23 cellular contexts compared by ENCODE assay signal in the genomic region with DNA sequence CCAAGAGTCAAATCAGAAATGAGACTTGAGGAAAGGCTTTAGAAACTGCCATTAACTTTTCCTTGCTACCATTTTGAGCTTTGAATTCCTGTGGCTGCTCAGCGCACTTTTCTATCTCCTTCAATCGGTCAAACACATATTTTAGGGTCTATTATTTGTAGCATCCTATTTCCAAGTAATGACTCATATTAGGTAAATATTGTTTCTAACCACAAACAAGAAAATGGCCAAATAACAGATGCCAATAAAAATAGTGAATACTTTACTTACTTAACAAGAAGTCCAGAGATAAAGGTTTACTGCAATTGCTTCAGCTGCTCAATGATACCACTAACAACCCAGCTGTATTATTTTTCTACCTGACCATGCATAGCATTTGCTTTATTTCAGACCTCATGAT. TPM values are rescaled to one million over a fixed set of nuclear protein-coding genes. Genes with fewer than 3 reads are reported as not detected.
"Had no signal": no experiment of that assay in that cellular context is flagged by ENCODE, and none has a peak within 500 bp of the region (broad histone marks: within the 10 kb centered on the region; RNA-seq: fewer than 3 reads in every experiment).

No MANE protein-coding gene starts in this region.

- H3K36me3 ChIP-seq: cardiac muscle cell, gastroesophageal sphincter, heart right ventricle, ovary, sigmoid colon, tibial nerve, vagina had no signal

- H3K4me3 ChIP-seq: cardiac muscle cell, coronary artery, gastroesophageal sphincter, heart right ventricle, ovary, sigmoid colon, tibial nerve, vagina had no signal

- H3K27ac ChIP-seq: cardiac muscle cell, coronary artery, gastroesophageal sphincter, heart right ventricle, ovary, sigmoid colon, tibial nerve, vagina had no signal

- FAIRE-seq: endothelial cell of umbilical vein had no signal

- ATAC-seq: activated CD8-positive, alpha-beta T cell treated with anti-CD3 and anti-CD28 coated beads, Interleukin-2, amount 10 ng/mL, durations not matched to agents 7 days and 5 days; activated naive CD4-positive, alpha-beta T cell treated with anti-CD3 and anti-CD28 coated beads, Interleukin-2, amount 50 U/mL, for 72 hours; gastroesophageal sphincter; heart right ventricle had no signal

- DNase-seq: activated CD4-positive, alpha-beta T cell treated with anti-CD3 and anti-CD28 coated beads, Interleukin-2, amount 10 ng/mL, durations not matched to agents 24 days and 14 days; activated CD4-positive, CD25-positive, alpha-beta regulatory T cell; activated CD8-positive, alpha-beta memory T cell treated with anti-CD3 and anti-CD28 coated beads, Interleukin-2, amount 50 U/mL, for 4 hours; activated CD8-positive, alpha-beta T cell treated with anti-CD3 and anti-CD28 coated beads, Interleukin-2, amount 10 ng/mL, durations not matched to agents 7 days and 5 days; activated gamma-delta T cell; activated T-cell treated with anti-CD3 and anti-CD28 coated beads, Interleukin-2, amount 50 U/mL, for 48 hours; effector CD8-positive, alpha-beta T cell; heart right ventricle; ovary; sigmoid colon; stimulated activated CD4-positive, alpha-beta T cell treated with anti-CD3 and anti-CD28 coated beads, Interleukin-2, amount 100 ng/mL, for 48 hours; stimulated activated naive CD4-positive, alpha-beta T cell; SW 1271 had no signal

- H3K9me3 ChIP-seq: gastroesophageal sphincter, heart right ventricle, ovary, sigmoid colon, tibial nerve, vagina had no signal

- H3K4me1 ChIP-seq: gastroesophageal sphincter, heart right ventricle, sigmoid colon, tibial nerve, vagina had no signal

- H3K27me3 ChIP-seq: cardiac muscle cell, gastroesophageal sphincter, heart right ventricle, ovary, sigmoid colon, tibial nerve, vagina had no signal

RNA-seq across cellular contexts. Expression of gene CCDC178, which starts 29.7 kb away (rescaled TPM):
- total RNA-seq: activated CD4-positive, alpha-beta T cell treated with anti-CD3 and anti-CD28 coated beads, Interleukin-2, amount 10 ng/mL, durations not matched to agents 24 days and 14 days; activated CD8-positive, alpha-beta T cell treated with anti-CD3 and anti-CD28 coated beads, Interleukin-2, amount 10 ng/mL, durations not matched to agents 7 days and 5 days; activated naive CD4-positive, alpha-beta T cell treated with anti-CD3 and anti-CD28 coated beads, Interleukin-2, amount 50 U/mL, for 72 hours; cardiac muscle cell; lung microvascular endothelial cell; pulmonary artery endothelial cell; T-helper 2 cell treated with Interferon-gamma antibody and Interleukin-4, amounts not matched to agents 100 ng/mL and 5 ng/mL, for 36 hours had no signal
